ENCODE assay signal across 24 cellular contexts in the genomic region with DNA sequence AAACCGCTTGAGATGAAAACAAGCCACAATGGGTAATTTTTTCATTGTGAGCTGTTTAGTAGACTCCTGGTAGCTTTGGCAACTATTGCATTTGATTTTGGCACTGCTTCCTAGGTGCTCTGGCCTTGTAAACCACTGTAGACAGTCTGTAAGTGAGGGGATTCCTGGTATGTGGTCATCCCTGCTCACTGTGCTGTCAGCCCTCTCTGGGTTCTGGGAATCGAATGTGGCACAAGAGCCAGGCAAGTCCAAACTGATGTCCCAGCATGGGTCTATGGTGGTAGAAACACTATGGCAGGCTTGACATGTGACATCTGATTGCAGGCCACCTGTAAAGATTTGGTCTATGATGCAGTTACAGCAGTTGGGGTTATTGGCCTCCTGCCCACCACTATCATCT. TPM values are rescaled to one million over a fixed set of nuclear protein-coding genes. Genes with fewer than 3 reads are reported as not detected.
A peak's percentile ranks its signal among the peaks of the same experiment; 100 is the strongest.
DNase-seq lines count a peak whose midpoint lies in the region; ATAC-seq, FAIRE-seq and TF ChIP-seq lines count a peak whose summit lies in the region.
"Had no signal": no experiment of that assay in that cellular context is flagged by ENCODE, and none has a peak within 500 bp of the region (broad histone marks: within the 10 kb centered on the region; RNA-seq: fewer than 3 reads in every experiment).

No MANE protein-coding gene starts in this region.

- peaks cover 27% of the 10 kb centered on the region for H3K4me1 Mint-ChIP-seq in activated naive CD4-positive, alpha-beta T cell treated with anti-CD3 and anti-CD28 coated beads, Interleukin-2, amount 50 U/mL, for 24 hours
- H3K4me1 Mint-ChIP-seq in T-helper 17 cell, result peaks cover 6% of the 10 kb centered on the region

- TF ChIP-seq POLR2A in H54 (IDR thresholded peaks at IDR 0.05; ENCODE audit: low read depth, low read length) (no peak), uterus (IDR thresholded peaks at IDR 0.05) (no peak)

- H3K9me3 Mint-ChIP-seq in activated naive CD4-positive, alpha-beta T cell treated with anti-CD3 and anti-CD28 coated beads, Interleukin-2, amount 50 U/mL, for 24 hours, result no peaks in the 10 kb centered on the region
- H3K9me3 Mint-ChIP-seq: activated B cell treated with CpG ODN at 0.5 μM for 24 hours; activated CD8-positive, alpha-beta T cell treated with anti-CD3 and anti-CD28 coated beads for 36 hours had no signal

- H3K4me1 ChIP-seq in uterus, result no peaks in the 10 kb centered on the region
- H3K4me1 ChIP-seq: prostate gland had no signal

- H3K27me3 Mint-ChIP-seq in activated naive CD4-positive, alpha-beta T cell treated with anti-CD3 and anti-CD28 coated beads, Interleukin-2, amount 50 U/mL, for 24 hours, result no peaks in the 10 kb centered on the region
- no peaks in the 10 kb centered on the region for H3K27me3 Mint-ChIP-seq in T-helper 17 cell
- H3K27me3 Mint-ChIP-seq: activated B cell treated with CpG ODN at 0.5 μM for 24 hours; activated CD8-positive, alpha-beta T cell treated with anti-CD3 and anti-CD28 coated beads for 36 hours had no signal

- DNase-seq in activated naive CD4-positive, alpha-beta T cell treated with anti-CD3 and anti-CD28 coated beads, Interleukin-2, amount 50 U/mL, for 16 hours, result no peak
- DNase-seq in T-helper 17 cell, result no peak
- no peak for DNase-seq in KG1 (lab: John Stamatoyannopoulos, UW)
- no peak for DNase-seq in H54 (ENCODE audit: insufficient read length, low spot score)
- no peak for DNase-seq in uterus
- DNase-seq: ACHN; activated B cell treated with CpG ODN at 0.5 μM for 24 hours; activated CD8-positive, alpha-beta T cell treated with anti-CD3 and anti-CD28 coated beads for 36 hours; activated naive CD4-positive, alpha-beta T cell treated with Interleukin-2 at 50 U/mL for 16 hours; activated T-cell treated with anti-CD3 and anti-CD28 coated beads, Interleukin-2, amount 50 U/mL, for 1 hour; amniotic stem cell; H7; mucosa of descending colon; NCI-H1105; NCI-H2029; NCI-H345; NCI-H748 treated with DMSO at 0.1 percent for 48 hours; SK-N-SH had no signal

- peak overlapping the region; percentile 80 for H3K4me3 Mint-ChIP-seq in activated naive CD4-positive, alpha-beta T cell treated with anti-CD3 and anti-CD28 coated beads, Interleukin-2, amount 50 U/mL, for 24 hours
- H3K4me3 Mint-ChIP-seq in T-helper 17 cell, result peak overlapping the region; percentile 81

- no peaks in the 10 kb centered on the region for H3K27me3 ChIP-seq in layer of hippocampus (ENCODE audit: control insufficient read depth, insufficient read depth, low read length)
- no peaks in the 10 kb centered on the region for H3K27me3 ChIP-seq in uterus
- H3K27me3 ChIP-seq: vagina had no signal

- no peak for TF ChIP-seq CTCF in uterus (IDR thresholded peaks at IDR 0.05)

- H3K4me3 ChIP-seq in uterus, result no peak overlapping the region
- H3K4me3 ChIP-seq: mucosa of descending colon, prostate gland, vagina had no signal

- intact Hi-C loops in uterus (cut with DNase I; ENCODE audit: low total_unique reads), result no loop called here

- H3K27ac Mint-ChIP-seq in activated naive CD4-positive, alpha-beta T cell treated with anti-CD3 and anti-CD28 coated beads, Interleukin-2, amount 50 U/mL, for 24 hours, result no peak overlapping the region
- H3K27ac Mint-ChIP-seq in T-helper 17 cell, result no peak overlapping the region

- no peak for ATAC-seq in T-helper 17 cell
- ATAC-seq: activated CD8-positive, alpha-beta T cell treated with anti-CD3 and anti-CD28 coated beads for 36 hours; mucosa of descending colon had no signal

- no peaks in the 10 kb centered on the region for H3K36me3 Mint-ChIP-seq in activated naive CD4-positive, alpha-beta T cell treated with anti-CD3 and anti-CD28 coated beads, Interleukin-2, amount 50 U/mL, for 24 hours
- H3K36me3 Mint-ChIP-seq in T-helper 17 cell (ENCODE audit: low read depth), result no peaks in the 10 kb centered on the region

- H3K27ac ChIP-seq in layer of hippocampus (ENCODE audit: low read depth, low read length) (peak overlapping the region; percentile 84), temporal lobe (ENCODE audit: low read depth, low read length) (peak overlapping the region; percentile 89), uterus (no peak overlapping the region)
- H3K27ac ChIP-seq: HL-60, prostate gland, vagina had no signal

- H3K9me3 ChIP-seq in T-helper 17 cell (ENCODE audit: control insufficient read depth, low read length, poor library complexity, severe bottlenecking) (no peaks in the 10 kb centered on the region), uterus (no peaks in the 10 kb centered on the region)
- H3K9me3 ChIP-seq: mucosa of descending colon, prostate gland, SK-N-SH, vagina had no signal

- no peaks in the 10 kb centered on the region for H3K36me3 ChIP-seq in uterus
- H3K36me3 ChIP-seq: prostate gland, vagina had no signal

- FAIRE-seq in H54 (lab: Jason Lieb, UNC), result no peak

RNA-seq across cellular contexts. Expression of a gene that starts 2.5 kb away (rescaled TPM):
- total RNA-seq in T-helper 17 cell (1 to 10 TPM; 1.5 to 1.8 TPM), temporal lobe (3.7 TPM), uterus (1 to 10 TPM in 3 of 4 donors, under 1 TPM in 1; 0.26 to 8.2 (median 4.4) TPM)

RNA-seq across cellular contexts. Expression of a gene that starts 35.2 kb away (rescaled TPM):
- total RNA-seq in T-helper 17 cell (10 to 100 TPM; 13.1 to 13.5 TPM), temporal lobe (103 TPM), uterus (10 to 100 TPM; 36.9 to 99.6 (median 66.5) TPM)

Comparison
In these comparisons a context has a peak if more than half of its experiments do, and no peak if none do; other contexts are left out.
1. H3K27ac ChIP-seq: peak in layer of hippocampus (single experiment) and temporal lobe (single experiment); none in uterus (0 of 2).